In genomic region chr10:132737390-132738048, GRCh38 we compare ENCODE assay signal across 17 cellular contexts. TPM values are rescaled to one million over a fixed set of nuclear protein-coding genes. Genes with fewer than 3 reads are reported as not detected.
"Had no signal": no experiment of that assay in that cellular context is flagged by ENCODE, and none has a peak within 500 bp of the region (broad histone marks: within the 10 kb centered on the region; RNA-seq: fewer than 3 reads in every experiment).

No MANE protein-coding gene starts in this region.

- H3K27me3 ChIP-seq: ascending aorta, esophagus squamous epithelium had no signal

- H3K27ac ChIP-seq: ascending aorta, esophagus squamous epithelium, WERI-Rb-1 had no signal

- DNase-seq: activated CD4-positive, alpha-beta T cell treated with anti-CD3 and anti-CD28 coated beads for 1 hour; activated CD4-positive, alpha-beta T cell treated with anti-CD3 and anti-CD28 coated beads, Interleukin-2, amount 50 U/mL, for 4 hours; activated effector memory CD4-positive, alpha-beta T cell treated with anti-CD3 and anti-CD28 coated beads, Interleukin-2, amount 50 U/mL, for 16 hours; activated naive CD4-positive, alpha-beta T cell treated with anti-CD3 and anti-CD28 coated beads, Interleukin-2, amount 50 U/mL, for 16 hours; activated T-cell treated with anti-CD3 and anti-CD28 coated beads, Interleukin-2, amount 50 U/mL, for 72 hours; effector CD8-positive, alpha-beta T cell; esophagus squamous epithelium; stimulated activated CD4-positive, alpha-beta T cell treated with anti-CD3 and anti-CD28 coated beads, Interleukin-2, amount 100 ng/mL, for 24 hours; stimulated activated naive CD4-positive, alpha-beta T cell treated with Interleukin-2 at 50 U/mL for 16 hours; T-helper 17 cell; WERI-Rb-1 had no signal

- H3K4me3 ChIP-seq: ascending aorta, esophagus squamous epithelium had no signal

- H3K9me3 ChIP-seq: ascending aorta, esophagus squamous epithelium had no signal

- ATAC-seq: activated T-cell treated with anti-CD3 and anti-CD28 coated beads, Interleukin-2, amount 50 U/mL, for 72 hours; T-helper 17 cell had no signal

- H3K36me3 ChIP-seq: WERI-Rb-1 had no signal

- H3K4me1 ChIP-seq: ascending aorta, esophagus squamous epithelium had no signal

RNA-seq across cellular contexts. Expression of gene NKX6-2, which starts 48.4 kb away (rescaled TPM):
- total RNA-seq: activated CD8-positive, alpha-beta memory T cell treated with anti-CD3 and anti-CD28 coated beads for 36 hours; activated T-cell treated with anti-CD3 and anti-CD28 coated beads, Interleukin-2, amount 50 U/mL, for 72 hours; ascending aorta; glomerular endothelial cell; lung microvascular endothelial cell; skeletal muscle tissue; subcutaneous adipose tissue; T-helper 17 cell had no signal
